In the genomic region with DNA sequence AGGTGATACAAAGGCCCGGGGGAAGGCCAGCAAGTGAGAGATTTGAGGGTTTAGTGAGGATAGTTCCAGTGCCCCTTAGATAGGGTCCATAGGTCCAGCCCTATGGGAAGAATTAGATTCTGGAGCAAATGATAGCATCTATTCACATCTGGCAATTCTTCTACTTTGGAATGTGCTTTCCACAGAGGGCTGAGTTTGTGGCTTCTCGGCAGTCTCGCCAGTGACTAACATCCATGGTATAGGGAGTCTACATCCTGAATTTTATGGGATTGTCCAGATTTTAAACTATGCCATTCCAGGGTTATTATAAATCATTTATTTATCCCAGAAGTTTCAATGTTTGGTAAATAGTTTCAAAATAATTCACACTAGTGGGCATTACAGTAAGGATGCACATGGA, we compare ENCODE assay signal across 18 cellular contexts.
DNase-seq lines count a peak whose midpoint lies in the region; ATAC-seq and TF ChIP-seq lines count a peak whose summit lies in the region.
"Had no signal": no experiment of that assay in that cellular context is flagged by ENCODE, and none has a peak within 500 bp of the region (broad histone marks: within the 10 kb centered on the region; RNA-seq: fewer than 3 reads in every experiment).

No MANE protein-coding gene starts in this region.

- H2AFZ ChIP-seq in smooth muscle cell (ENCODE audit: low read depth): no peak overlapping the region
- H2AFZ ChIP-seq: GM23338 had no signal

- H3K36me3 ChIP-seq in smooth muscle cell (ENCODE audit: low read depth) (no peaks in the 10 kb centered on the region), adrenal gland (replicated peaks in 1 of 2) (no peaks in the 10 kb centered on the region)
- H3K36me3 ChIP-seq: BLaER1, MG63, Peyer's patch had no signal

- H3K4me3 ChIP-seq in smooth muscle cell (no peak overlapping the region), adrenal gland (no peak overlapping the region)
- H3K4me3 ChIP-seq: BLaER1, GM23338, MG63, Peyer's patch had no signal

- no peaks in the 10 kb centered on the region for H3F3A ChIP-seq in smooth muscle cell (ENCODE audit: low read depth)

- H4K20me1 ChIP-seq in smooth muscle cell (ENCODE audit: low read depth): no peaks in the 10 kb centered on the region
- H4K20me1 ChIP-seq: BLaER1 had no signal

- H3K27me3 ChIP-seq in smooth muscle cell (ENCODE audit: low read depth) (no peaks in the 10 kb centered on the region), adrenal gland (no peaks in the 10 kb centered on the region)
- H3K27me3 ChIP-seq: BLaER1, MG63, Peyer's patch had no signal

- peak overlapping the region; percentile 55 for H3K4me2 ChIP-seq in smooth muscle cell
- H3K4me2 ChIP-seq: BLaER1, GM23338, KMS-11 had no signal

- no peak for ATAC-seq in GM18867 (IDR thresholded peaks at IDR 0.05; ENCODE audit: unreplicated experiment)
- ATAC-seq: GM23338 had no signal

- H3K9ac ChIP-seq in smooth muscle cell (ENCODE audit: low read depth): peak overlapping the region; percentile 60
- H3K9ac ChIP-seq: BLaER1, KMS-11 had no signal

- H3K4me1 ChIP-seq in smooth muscle cell (ENCODE audit: low read depth) (peaks cover 9% of the 10 kb centered on the region), adrenal gland (replicated peaks in 1 of 2) (no peaks in the 10 kb centered on the region)
- H3K4me1 ChIP-seq: BLaER1, Peyer's patch had no signal

- peak overlapping the region; percentile 96 for H3K27ac ChIP-seq in smooth muscle cell (ENCODE audit: low read depth)
- H3K27ac ChIP-seq in adrenal gland: no peak overlapping the region
- H3K27ac ChIP-seq: BLaER1, KMS-11, Peyer's patch had no signal

- no peaks in the 10 kb centered on the region for H3K79me2 ChIP-seq in smooth muscle cell (ENCODE audit: low read depth)

- TF ChIP-seq POLR2A in adrenal gland (IDR thresholded peaks at IDR 0.05): no peak

- no peak for TF ChIP-seq CTCF in smooth muscle cell (IDR thresholded peaks at IDR 0.05; ENCODE audit: borderline replicate concordance, insufficient read depth, poor library complexity, severe bottlenecking)
- no peak for TF ChIP-seq CTCF in adrenal gland (IDR thresholded peaks at IDR 0.05)

- DNase-seq in GM03348 (ENCODE audit: low spot score) (peak; percentile 74), RPMI7951 (ENCODE audit: low read depth) (peak; percentile 81), fibroblast of peridontal ligament (ENCODE audit: extremely low read depth) (peak; percentile 53), smooth muscle cell (lab: John Stamatoyannopoulos, UW; ENCODE audit: unreplicated experiment) (no peak), adrenal gland (no peak), SKM-1 treated with dmso at 0.1 percent for 144 hours (lab: John Stamatoyannopoulos, UW; ENCODE audit: unreplicated experiment) (no peak)
- DNase-seq: DMS 273 treated with DMSO at 0.1 percent for 48 hours, MG63, NCI-H1105, NCI-H187 treated with DMSO at 0.1 percent for 48 hours, NCI-H446 treated with DMSO at 0.1 percent for 48 hours, NCI-H774, Peyer's patch, SW 1271 had no signal

- H3K9me3 ChIP-seq in smooth muscle cell (replicated peaks; ENCODE audit: low read depth): no peaks in the 10 kb centered on the region
- H3K9me3 ChIP-seq in adrenal gland (replicated peaks in 1 of 3): no peaks in the 10 kb centered on the region
- H3K9me3 ChIP-seq: BLaER1, Peyer's patch had no signal

- intact Hi-C loops in adrenal gland (cut with DNase I): loop anchor here in 1 of 2 donors (10.0 kb wide), 1 partner anchor 478 kb away; no protein-coding TSS in a partner anchor

- 30% methylated on average over 3 of the region's 3 CpGs for WGBS in smooth muscle cell (ENCODE audit: low lambda C conversion rate)
- WGBS in adrenal gland, 4 donors: 94 to 96% (median 95%) methylated on average over 3 of the region's 3 CpGs

Comparison
In these comparisons a context has a peak if more than half of its experiments do, and no peak if none do; other contexts are left out.
1. DNase-seq: peak in GM03348 (single experiment), RPMI7951 (single experiment) and fibroblast of peridontal ligament (single experiment); none in smooth muscle cell (single experiment), adrenal gland (0 of 7) and SKM-1 treated with dmso at 0.1 percent for 144 hours (single experiment).